ENCODE assay signal across 17 cellular contexts in genomic region chr11:72851726-72852125, GRCh38. TPM values are rescaled to one million over a fixed set of nuclear protein-coding genes. Genes with fewer than 3 reads are reported as not detected.
DNase-seq lines count a peak whose midpoint lies in the region; ATAC-seq lines count a peak whose summit lies in the region.
"Had no signal": no experiment of that assay in that cellular context is flagged by ENCODE, and none has a peak within 500 bp of the region (broad histone marks: within the 10 kb centered on the region; RNA-seq: fewer than 3 reads in every experiment).

No MANE protein-coding gene starts in this region.

- peaks cover 0 to 1% (median 0%) of the 10 kb centered on the region in 7 donors for H3K9me3 Mint-ChIP-seq in CD4-positive, CD25-positive, alpha-beta regulatory T cell
- no peaks in the 10 kb centered on the region for H3K9me3 Mint-ChIP-seq in stimulated activated memory B cell treated with anti-CD40 and anti-IgM and Interleukin-4, amounts not matched to agents 10 μg/mL and 1 μg/mL and 100 μg/mL, for 72 hours
- H3K9me3 Mint-ChIP-seq: CD4-positive, alpha-beta T cell; GM23338 had no signal

- no peak overlapping the region for H3K4me3 ChIP-seq in CD4-positive, CD25-positive, alpha-beta regulatory T cell (ENCODE audit: low read depth, low read length)
- H3K4me3 ChIP-seq: BLaER1 treated with 17β-estradiol and CSF1 and Interleukin-3, amounts not matched to agents 10 nM and 100 nM; GM23338 had no signal

- ATAC-seq in CD4-positive, CD25-positive, alpha-beta regulatory T cell (ENCODE audit: low read depth in 2 of 2) = no peak
- ATAC-seq in T-helper 17 cell = no peak
- no peak for ATAC-seq in stimulated activated memory B cell treated with anti-CD40 and anti-IgM and Interleukin-4, amounts not matched to agents 10 μg/mL and 1 μg/mL and 100 μg/mL, for 72 hours
- ATAC-seq: GM23338 had no signal

- H3K4me3 Mint-ChIP-seq in CD4-positive, CD25-positive, alpha-beta regulatory T cell = peak overlapping the region in 1 of 4 donors; percentile 4
- no peak overlapping the region for H3K4me3 Mint-ChIP-seq in T-helper 17 cell
- no peak overlapping the region for H3K4me3 Mint-ChIP-seq in stimulated activated memory B cell treated with anti-CD40 and anti-IgM and Interleukin-4, amounts not matched to agents 10 μg/mL and 1 μg/mL and 100 μg/mL, for 72 hours
- H3K4me3 Mint-ChIP-seq: CD4-positive, alpha-beta T cell; GM23338 had no signal

- peaks cover 7% of the 10 kb centered on the region for H3K36me3 ChIP-seq in CD4-positive, CD25-positive, alpha-beta regulatory T cell (ENCODE audit: control insufficient read depth, insufficient read depth, low read length)

- H3K4me1 ChIP-seq in CD4-positive, CD25-positive, alpha-beta regulatory T cell (ENCODE audit: control insufficient read depth, insufficient read depth, low read length, poor library complexity, severe bottlenecking) = peaks cover 13% of the 10 kb centered on the region
- H3K4me1 ChIP-seq: Caco-2 had no signal

- no peaks in the 10 kb centered on the region for H3K27me3 Mint-ChIP-seq in CD4-positive, CD25-positive, alpha-beta regulatory T cell
- H3K27me3 Mint-ChIP-seq in T-helper 17 cell = no peaks in the 10 kb centered on the region
- no peaks in the 10 kb centered on the region for H3K27me3 Mint-ChIP-seq in stimulated activated memory B cell treated with anti-CD40 and anti-IgM and Interleukin-4, amounts not matched to agents 10 μg/mL and 1 μg/mL and 100 μg/mL, for 72 hours
- H3K27me3 Mint-ChIP-seq: CD4-positive, alpha-beta T cell had no signal

- peaks cover 11 to 43% (median 24%) of the 10 kb centered on the region in 4 donors for H3K4me1 Mint-ChIP-seq in CD4-positive, CD25-positive, alpha-beta regulatory T cell
- H3K4me1 Mint-ChIP-seq in T-helper 17 cell = peaks cover 11% of the 10 kb centered on the region
- H3K4me1 Mint-ChIP-seq in stimulated activated memory B cell treated with anti-CD40 and anti-IgM and Interleukin-4, amounts not matched to agents 10 μg/mL and 1 μg/mL and 100 μg/mL, for 72 hours = peaks cover 25% of the 10 kb centered on the region
- H3K4me1 Mint-ChIP-seq: GM23338 had no signal

- H3K27ac Mint-ChIP-seq in CD4-positive, CD25-positive, alpha-beta regulatory T cell = peak overlapping the region in 2 of 3 donors; percentile 67 to 75
- peak overlapping the region; percentile 9 for H3K27ac Mint-ChIP-seq in T-helper 17 cell
- H3K27ac Mint-ChIP-seq in stimulated activated memory B cell treated with anti-CD40 and anti-IgM and Interleukin-4, amounts not matched to agents 10 μg/mL and 1 μg/mL and 100 μg/mL, for 72 hours = peak overlapping the region; percentile 30
- H3K27ac Mint-ChIP-seq: CD4-positive, alpha-beta T cell; GM23338 had no signal

- H3K9me3 ChIP-seq in CD4-positive, CD25-positive, alpha-beta regulatory T cell (ENCODE audit: control insufficient read depth in 2 of 2, low read length in 2 of 2) = no peaks in the 10 kb centered on the region
- H3K9me3 ChIP-seq in T-helper 17 cell (ENCODE audit: control insufficient read depth, low read length, poor library complexity, severe bottlenecking) = no peaks in the 10 kb centered on the region
- H3K9me3 ChIP-seq: BLaER1 treated with 17β-estradiol and CSF1 and Interleukin-3, amounts not matched to agents 10 nM and 100 nM; Caco-2 had no signal

- DNase-seq in CD4-positive, CD25-positive, alpha-beta regulatory T cell = no peak
- no peak for DNase-seq in T-helper 17 cell
- DNase-seq in iris pigment epithelial cell (ENCODE audit: low read depth) = peak; percentile 47
- DNase-seq in C1 segment of cervical spinal cord (lab: John Stamatoyannopoulos, UW) = no peak
- no peak for DNase-seq in dermis blood vessel endothelial cell
- DNase-seq in NCI-H510A (lab: John Stamatoyannopoulos, UW) = no peak
- DNase-seq in SKM-1 treated with dmso at 0.1 percent for 144 hours (lab: John Stamatoyannopoulos, UW; ENCODE audit: unreplicated experiment) = no peak
- DNase-seq: 8988T; Caco-2; CD4-positive, alpha-beta T cell; DMS153; DMS79 treated with DMSO at 0.1 percent for 48 hours; EL; HCEC 1CT had no signal

- H3K36me3 Mint-ChIP-seq in CD4-positive, CD25-positive, alpha-beta regulatory T cell = peaks cover 19% of the 10 kb centered on the region
- peaks cover 3% of the 10 kb centered on the region for H3K36me3 Mint-ChIP-seq in T-helper 17 cell (ENCODE audit: low read depth)
- H3K36me3 Mint-ChIP-seq in stimulated activated memory B cell treated with anti-CD40 and anti-IgM and Interleukin-4, amounts not matched to agents 10 μg/mL and 1 μg/mL and 100 μg/mL, for 72 hours = peaks cover 27% of the 10 kb centered on the region

- H3K27ac ChIP-seq in CD4-positive, CD25-positive, alpha-beta regulatory T cell (ENCODE audit: insufficient read depth, low read length, poor library complexity, severe bottlenecking) = no peak overlapping the region
- H3K27ac ChIP-seq: BLaER1 treated with 17β-estradiol and CSF1 and Interleukin-3, amounts not matched to agents 10 nM and 100 nM had no signal

- H3K27me3 ChIP-seq in CD4-positive, CD25-positive, alpha-beta regulatory T cell (ENCODE audit: control insufficient read depth, insufficient read depth, low read length) = no peaks in the 10 kb centered on the region
- H3K27me3 ChIP-seq: BLaER1 treated with 17β-estradiol and CSF1 and Interleukin-3, amounts not matched to agents 10 nM and 100 nM had no signal

RNA-seq across cellular contexts. Expression of gene ATG16L2, which starts 37.5 kb away (rescaled TPM):
- total RNA-seq in CD4-positive, CD25-positive, alpha-beta regulatory T cell = 89.9 TPM
- 10 to 100 TPM in 2 of 4 donors, 1 to 10 TPM in 2; 6.7 to 13.3 (median 9.3) TPM for polyA plus RNA-seq in CD4-positive, CD25-positive, alpha-beta regulatory T cell
- total RNA-seq in T-helper 17 cell (100 to 1,000 TPM in 1 of 2 donors, 10 to 100 TPM in 1; 95.4 to 121 TPM), dermis blood vessel endothelial cell (6.5 and 22.1 TPM in 2 replicates)

RNA-seq across cellular contexts. Expression of gene STARD10, which starts 57.9 kb away (rescaled TPM):
- total RNA-seq in CD4-positive, CD25-positive, alpha-beta regulatory T cell = 11.2 TPM
- polyA plus RNA-seq in CD4-positive, CD25-positive, alpha-beta regulatory T cell = 10 to 100 TPM; 13.6 to 16.8 (median 14.0) TPM
- total RNA-seq in T-helper 17 cell (10 to 100 TPM; 12.9 to 17.7 TPM), dermis blood vessel endothelial cell (35.7 and 60.4 TPM in 2 replicates)

Comparison
In these comparisons a context has a peak if more than half of its experiments do, and no peak if none do; other contexts are left out.
1. H3K27ac Mint-ChIP-seq: peak in every context shown above with its lines; median percentile 71 in CD4-positive, CD25-positive, alpha-beta regulatory T cell; 30 in stimulated activated memory B cell treated with anti-CD40 and anti-IgM and Interleukin-4, amounts not matched to agents 10 μg/mL and 1 μg/mL and 100 μg/mL, for 72 hours; 9 in T-helper 17 cell.